ENCODE assay signal across 1 cellular context in the genomic region with DNA sequence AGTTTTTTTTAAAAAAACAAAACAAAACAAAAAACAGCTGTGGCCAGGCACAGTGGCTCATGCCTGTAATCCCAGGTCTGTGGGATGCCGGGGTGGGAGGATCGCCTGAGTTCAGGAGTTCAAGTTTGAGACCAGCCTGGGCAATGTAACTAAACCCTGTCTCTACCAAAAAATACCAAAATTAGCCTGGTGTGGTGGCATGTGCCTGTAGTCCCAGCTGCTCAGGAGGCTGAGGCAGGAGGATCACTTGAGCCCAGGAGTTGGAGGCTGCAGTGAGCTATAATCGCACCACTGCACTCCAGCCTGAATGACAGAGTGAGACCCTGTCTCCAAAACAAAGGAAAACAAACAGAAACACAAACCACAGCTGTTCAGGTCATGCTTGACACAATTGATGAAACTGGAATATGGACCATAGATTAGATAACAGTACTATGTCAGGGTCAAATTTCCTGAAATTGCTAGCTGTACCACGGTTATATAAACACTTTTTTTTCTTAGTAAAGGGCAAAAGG.
TF ChIP-seq lines count a peak whose summit lies in the region.

No MANE protein-coding gene starts in this region.

TF ChIP-seq in K562, 482 proteins besides CTCF, POLR2A, EP300 and RAD21:
- no peak for TF ChIP-seq ZFP36 (IDR thresholded peaks at IDR 0.05; ENCODE audit: low read depth, low read length, partially characterized antibody)
- TF ChIP-seq, protein P1, sequence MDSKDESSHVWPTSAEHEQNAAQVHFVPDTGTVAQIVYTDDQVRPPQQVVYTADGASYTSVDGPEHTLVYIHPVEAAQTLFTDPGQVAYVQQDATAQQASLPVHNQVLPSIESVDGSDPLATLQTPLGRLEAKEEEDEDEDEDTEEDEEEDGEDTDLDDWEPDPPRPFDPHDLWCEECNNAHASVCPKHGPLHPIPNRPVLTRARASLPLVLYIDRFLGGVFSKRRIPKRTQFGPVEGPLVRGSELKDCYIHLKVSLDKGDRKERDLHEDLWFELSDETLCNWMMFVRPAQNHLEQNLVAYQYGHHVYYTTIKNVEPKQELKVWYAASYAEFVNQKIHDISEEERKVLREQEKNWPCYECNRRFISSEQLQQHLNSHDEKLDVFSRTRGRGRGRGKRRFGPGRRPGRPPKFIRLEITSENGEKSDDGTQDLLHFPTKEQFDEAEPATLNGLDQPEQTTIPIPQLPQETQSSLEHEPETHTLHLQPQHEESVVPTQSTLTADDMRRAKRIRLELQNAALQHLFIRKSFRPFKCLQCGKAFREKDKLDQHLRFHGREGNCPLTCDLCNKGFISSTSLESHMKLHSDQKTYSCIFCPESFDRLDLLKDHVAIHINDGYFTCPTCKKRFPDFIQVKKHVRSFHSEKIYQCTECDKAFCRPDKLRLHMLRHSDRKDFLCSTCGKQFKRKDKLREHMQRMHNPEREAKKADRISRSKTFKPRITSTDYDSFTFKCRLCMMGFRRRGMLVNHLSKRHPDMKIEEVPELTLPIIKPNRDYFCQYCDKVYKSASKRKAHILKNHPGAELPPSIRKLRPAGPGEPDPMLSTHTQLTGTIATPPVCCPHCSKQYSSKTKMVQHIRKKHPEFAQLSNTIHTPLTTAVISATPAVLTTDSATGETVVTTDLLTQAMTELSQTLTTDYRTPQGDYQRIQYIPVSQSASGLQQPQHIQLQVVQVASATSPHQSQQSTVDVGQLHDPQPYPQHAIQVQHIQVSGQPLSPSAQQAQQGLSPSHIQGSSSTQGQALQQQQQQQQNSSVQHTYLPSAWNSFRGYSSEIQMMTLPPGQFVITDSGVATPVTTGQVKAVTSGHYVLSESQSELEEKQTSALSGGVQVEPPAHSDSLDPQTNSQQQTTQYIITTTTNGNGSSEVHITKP (IDR thresholded peaks at IDR 0.05; ENCODE audit: partially characterized antibody): no peak
- TF ChIP-seq, protein P2, sequence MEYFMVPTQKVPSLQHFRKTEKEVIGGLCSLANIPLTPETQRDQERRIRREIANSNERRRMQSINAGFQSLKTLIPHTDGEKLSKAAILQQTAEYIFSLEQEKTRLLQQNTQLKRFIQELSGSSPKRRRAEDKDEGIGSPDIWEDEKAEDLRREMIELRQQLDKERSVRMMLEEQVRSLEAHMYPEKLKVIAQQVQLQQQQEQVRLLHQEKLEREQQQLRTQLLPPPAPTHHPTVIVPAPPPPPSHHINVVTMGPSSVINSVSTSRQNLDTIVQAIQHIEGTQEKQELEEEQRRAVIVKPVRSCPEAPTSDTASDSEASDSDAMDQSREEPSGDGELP (CRISPR knock-in tag; IDR thresholded peaks at IDR 0.05; ENCODE audit: borderline replicate concordance): peak; percentile 28; the same call in 1 of the 2 replicates
- TF ChIP-seq CBFA2T3 (IDR thresholded peaks at IDR 0.05): peak; percentile 14; the same call in 1 of the 2 replicates
- TF ChIP-seq, protein P3, sequence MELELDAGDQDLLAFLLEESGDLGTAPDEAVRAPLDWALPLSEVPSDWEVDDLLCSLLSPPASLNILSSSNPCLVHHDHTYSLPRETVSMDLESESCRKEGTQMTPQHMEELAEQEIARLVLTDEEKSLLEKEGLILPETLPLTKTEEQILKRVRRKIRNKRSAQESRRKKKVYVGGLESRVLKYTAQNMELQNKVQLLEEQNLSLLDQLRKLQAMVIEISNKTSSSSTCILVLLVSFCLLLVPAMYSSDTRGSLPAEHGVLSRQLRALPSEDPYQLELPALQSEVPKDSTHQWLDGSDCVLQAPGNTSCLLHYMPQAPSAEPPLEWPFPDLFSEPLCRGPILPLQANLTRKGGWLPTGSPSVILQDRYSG (tag; conservative IDR thresholded peaks at IDR 0.05; ENCODE audit: low read depth): no peak
- TF ChIP-seq RBM39 (optimal IDR thresholded peaks at IDR 0.05; ENCODE audit: low read depth, low read length): no peak
- no peak for TF ChIP-seq COPS2 (conservative IDR thresholded peaks at IDR 0.05)
- TF ChIP-seq, protein P4, sequence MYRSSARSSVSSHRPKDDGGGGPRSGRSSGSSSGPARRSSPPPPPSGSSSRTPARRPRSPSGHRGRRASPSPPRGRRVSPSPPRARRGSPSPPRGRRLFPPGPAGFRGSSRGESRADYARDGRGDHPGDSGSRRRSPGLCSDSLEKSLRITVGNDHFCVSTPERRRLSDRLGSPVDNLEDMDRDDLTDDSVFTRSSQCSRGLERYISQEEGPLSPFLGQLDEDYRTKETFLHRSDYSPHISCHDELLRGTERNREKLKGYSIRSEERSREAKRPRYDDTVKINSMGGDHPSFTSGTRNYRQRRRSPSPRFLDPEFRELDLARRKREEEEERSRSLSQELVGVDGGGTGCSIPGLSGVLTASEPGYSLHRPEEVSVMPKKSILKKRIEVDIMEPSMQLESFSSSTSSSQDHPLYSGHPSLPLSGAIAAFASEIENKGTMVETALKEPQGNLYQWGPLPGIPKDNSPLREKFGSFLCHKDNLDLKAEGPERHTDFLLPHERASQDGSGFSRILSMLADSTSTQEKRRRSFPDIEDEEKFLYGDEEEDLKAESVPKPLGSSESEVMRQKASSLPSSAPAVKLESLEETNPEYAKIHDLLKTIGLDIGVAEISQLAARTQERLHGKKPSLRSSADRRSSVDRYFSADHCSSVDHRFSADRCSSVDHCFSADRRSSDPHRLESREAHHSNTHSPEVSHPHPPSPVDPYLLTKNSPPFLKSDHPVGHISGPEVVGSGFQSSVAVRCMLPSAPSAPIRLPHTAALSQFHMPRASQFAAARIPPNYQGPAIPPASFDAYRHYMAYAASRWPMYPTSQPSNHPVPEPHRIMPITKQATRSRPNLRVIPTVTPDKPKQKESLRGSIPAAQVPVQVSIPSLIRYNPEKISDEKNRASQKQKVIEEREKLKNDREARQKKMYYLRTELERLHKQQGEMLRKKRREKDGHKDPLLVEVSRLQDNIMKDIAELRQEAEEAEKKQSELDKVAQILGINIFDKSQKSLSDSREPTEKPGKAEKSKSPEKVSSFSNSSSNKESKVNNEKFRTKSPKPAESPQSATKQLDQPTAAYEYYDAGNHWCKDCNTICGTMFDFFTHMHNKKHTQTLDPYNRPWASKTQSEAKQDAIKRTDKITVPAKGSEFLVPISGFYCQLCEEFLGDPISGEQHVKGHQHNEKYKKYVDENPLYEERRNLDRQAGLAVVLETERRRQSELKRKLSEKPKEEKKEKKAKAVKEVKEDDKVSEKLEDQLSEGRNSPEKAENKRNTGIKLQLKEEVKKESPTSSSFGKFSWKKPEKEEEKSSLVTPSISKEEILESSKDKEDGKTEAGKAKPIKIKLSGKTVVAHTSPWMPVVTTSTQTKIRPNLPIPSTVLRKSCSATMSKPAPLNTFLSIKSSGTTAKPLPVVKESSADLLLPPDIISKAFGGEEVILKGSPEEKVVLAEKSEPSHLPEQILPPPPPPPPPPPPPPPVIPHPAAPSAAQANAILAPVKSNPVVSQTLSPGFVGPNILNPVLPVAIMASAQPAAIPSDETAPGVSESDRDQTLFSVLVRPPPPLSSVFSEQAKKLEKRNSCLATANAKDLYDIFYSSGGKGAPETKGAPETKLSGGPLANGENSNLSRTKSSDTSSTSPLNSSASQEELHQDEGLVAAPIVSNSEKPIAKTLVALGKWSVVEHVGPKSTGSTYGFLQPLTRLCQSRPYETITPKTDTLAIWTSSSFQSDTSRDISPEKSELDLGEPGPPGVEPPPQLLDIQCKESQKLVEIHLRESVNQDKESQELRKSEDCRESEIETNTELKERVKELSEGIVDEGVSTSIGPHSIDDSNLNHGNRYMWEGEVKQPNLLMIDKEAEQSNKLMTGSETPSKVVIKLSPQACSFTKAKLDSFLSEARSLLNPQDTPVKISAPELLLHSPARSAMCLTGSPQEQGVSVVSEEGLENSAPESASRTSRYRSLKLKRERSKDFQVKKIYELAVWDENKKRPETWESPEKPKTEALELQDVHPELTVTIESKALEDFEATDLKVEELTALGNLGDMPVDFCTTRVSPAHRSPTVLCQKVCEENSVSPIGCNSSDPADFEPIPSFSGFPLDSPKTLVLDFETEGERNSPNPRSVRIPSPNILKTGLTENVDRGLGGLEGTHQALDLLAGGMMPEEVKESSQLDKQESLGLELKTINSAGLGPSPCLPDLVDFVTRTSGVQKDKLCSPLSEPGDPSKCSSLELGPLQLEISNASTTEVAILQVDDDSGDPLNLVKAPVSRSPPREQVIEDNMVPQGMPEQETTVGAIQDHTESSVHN (IDR thresholded peaks at IDR 0.05; ENCODE audit: borderline replicate concordance in 1 of 2, low read depth in 1 of 2): no peak
- TF ChIP-seq BACH1 (tag; IDR thresholded peaks at IDR 0.05): no peak
- no peak for TF ChIP-seq HMG20A (CRISPR knock-in tag; conservative IDR thresholded peaks at IDR 0.05)
- no peak for TF ChIP-seq CCAR2 (IDR thresholded peaks at IDR 0.05; ENCODE audit: low read depth, low read length)
- TF ChIP-seq, protein P5, sequence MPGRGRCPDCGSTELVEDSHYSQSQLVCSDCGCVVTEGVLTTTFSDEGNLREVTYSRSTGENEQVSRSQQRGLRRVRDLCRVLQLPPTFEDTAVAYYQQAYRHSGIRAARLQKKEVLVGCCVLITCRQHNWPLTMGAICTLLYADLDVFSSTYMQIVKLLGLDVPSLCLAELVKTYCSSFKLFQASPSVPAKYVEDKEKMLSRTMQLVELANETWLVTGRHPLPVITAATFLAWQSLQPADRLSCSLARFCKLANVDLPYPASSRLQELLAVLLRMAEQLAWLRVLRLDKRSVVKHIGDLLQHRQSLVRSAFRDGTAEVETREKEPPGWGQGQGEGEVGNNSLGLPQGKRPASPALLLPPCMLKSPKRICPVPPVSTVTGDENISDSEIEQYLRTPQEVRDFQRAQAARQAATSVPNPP (IDR thresholded peaks at IDR 0.05; ENCODE audit: borderline replicate concordance, insufficient read depth, insufficient read length): no peak
- TF ChIP-seq ZNF76 (CRISPR knock-in tag; IDR thresholded peaks at IDR 0.05; ENCODE audit: borderline replicate concordance): no peak
- no peak for TF ChIP-seq JUN (IDR thresholded peaks at IDR 0.05; ENCODE audit: borderline replicate concordance, low read depth, low read length)
- no peak for TF ChIP-seq JUN (CRISPR knock-in tag; IDR thresholded peaks at IDR 0.05; ENCODE audit: borderline replicate concordance)
- TF ChIP-seq BHLHE40 (IDR thresholded peaks at IDR 0.05; ENCODE audit: low read length): no peak
- no peak for TF ChIP-seq SMARCC2 (IDR thresholded peaks at IDR 0.05; ENCODE audit: low read depth)
- TF ChIP-seq, protein P6, sequence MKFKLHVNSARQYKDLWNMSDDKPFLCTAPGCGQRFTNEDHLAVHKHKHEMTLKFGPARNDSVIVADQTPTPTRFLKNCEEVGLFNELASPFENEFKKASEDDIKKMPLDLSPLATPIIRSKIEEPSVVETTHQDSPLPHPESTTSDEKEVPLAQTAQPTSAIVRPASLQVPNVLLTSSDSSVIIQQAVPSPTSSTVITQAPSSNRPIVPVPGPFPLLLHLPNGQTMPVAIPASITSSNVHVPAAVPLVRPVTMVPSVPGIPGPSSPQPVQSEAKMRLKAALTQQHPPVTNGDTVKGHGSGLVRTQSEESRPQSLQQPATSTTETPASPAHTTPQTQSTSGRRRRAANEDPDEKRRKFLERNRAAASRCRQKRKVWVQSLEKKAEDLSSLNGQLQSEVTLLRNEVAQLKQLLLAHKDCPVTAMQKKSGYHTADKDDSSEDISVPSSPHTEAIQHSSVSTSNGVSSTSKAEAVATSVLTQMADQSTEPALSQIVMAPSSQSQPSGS (CRISPR knock-in tag; IDR thresholded peaks at IDR 0.05): no peak
- TF ChIP-seq MEIS2 (IDR thresholded peaks at IDR 0.05; ENCODE audit: partially characterized antibody): peak; percentile 3
- no peak for TF ChIP-seq ZBTB34 (CRISPR knock-in tag; IDR thresholded peaks at IDR 0.05)
